ENCODE assay signal across 9 cellular contexts in genomic region chr4:10020106-10020505, GRCh38. TPM values are rescaled to one million over a fixed set of nuclear protein-coding genes. Genes with fewer than 3 reads are reported as not detected.
A peak's percentile ranks its signal among the peaks of the same experiment; 100 is the strongest.
DNase-seq lines count a peak whose midpoint lies in the region; ATAC-seq and TF ChIP-seq lines count a peak whose summit lies in the region.
"Had no signal": no experiment of that assay in that cellular context is flagged by ENCODE, and none has a peak within 500 bp of the region (broad histone marks: within the 10 kb centered on the region; RNA-seq: fewer than 3 reads in every experiment).

No MANE protein-coding gene starts in this region.

- H3K4me3 ChIP-seq in heart right ventricle (peak overlapping the region in 1 of 10 donors; percentile 40), lower lobe of right lung (no peak overlapping the region), tibial nerve (no peak overlapping the region), ovary (no peak overlapping the region)

- H3K9me3 Mint-ChIP-seq in activated naive CD8-positive, alpha-beta T cell treated with anti-CD3 and anti-CD28 coated beads, Interleukin-2, amount 50 U/mL, for 24 hours = no peaks in the 10 kb centered on the region

- H3K27me3 Mint-ChIP-seq in activated naive CD8-positive, alpha-beta T cell treated with anti-CD3 and anti-CD28 coated beads, Interleukin-2, amount 50 U/mL, for 24 hours = peaks cover 2% of the 10 kb centered on the region

- no peaks in the 10 kb centered on the region for H3K36me3 ChIP-seq in heart right ventricle
- no peaks in the 10 kb centered on the region for H3K36me3 ChIP-seq in lower lobe of right lung
- H3K36me3 ChIP-seq in tibial nerve = no peaks in the 10 kb centered on the region
- H3K36me3 ChIP-seq in ovary = no peaks in the 10 kb centered on the region

- H3K27ac Mint-ChIP-seq in activated naive CD8-positive, alpha-beta T cell treated with anti-CD3 and anti-CD28 coated beads, Interleukin-2, amount 50 U/mL, for 24 hours = no peak overlapping the region

- TF ChIP-seq EP300 in tibial nerve (IDR thresholded peaks at IDR 0.05) (no peak), ovary (IDR thresholded peaks at IDR 0.05) (no peak)

- H3K9me3 ChIP-seq in heart right ventricle = no peaks in the 10 kb centered on the region
- no peaks in the 10 kb centered on the region for H3K9me3 ChIP-seq in lower lobe of right lung
- no peaks in the 10 kb centered on the region for H3K9me3 ChIP-seq in tibial nerve
- no peaks in the 10 kb centered on the region for H3K9me3 ChIP-seq in ovary

- no peaks in the 10 kb centered on the region for H3K27me3 ChIP-seq in heart right ventricle
- H3K27me3 ChIP-seq in lower lobe of right lung (ENCODE audit: low read depth) = no peaks in the 10 kb centered on the region
- no peaks in the 10 kb centered on the region for H3K27me3 ChIP-seq in tibial nerve
- no peaks in the 10 kb centered on the region for H3K27me3 ChIP-seq in ovary

- H3K4me1 ChIP-seq in heart right ventricle (peaks cover 11 to 71% (median 45%) of the 10 kb centered on the region in 9 donors), lower lobe of right lung (peaks cover 48% of the 10 kb centered on the region), tibial nerve (peaks cover 0 to 54% (median 13%) of the 10 kb centered on the region in 4 donors), ovary (ENCODE audit: insufficient read depth) (peaks cover 4% of the 10 kb centered on the region)

- no peaks in the 10 kb centered on the region for H3K36me3 Mint-ChIP-seq in activated naive CD8-positive, alpha-beta T cell treated with anti-CD3 and anti-CD28 coated beads, Interleukin-2, amount 50 U/mL, for 24 hours (ENCODE audit: low read depth)

- ATAC-seq in heart right ventricle (no peak), Right ventricle myocardium superior (ENCODE audit: poor library complexity) (no peak), lower lobe of right lung (no peak), GM19467 (IDR thresholded peaks at IDR 0.05; ENCODE audit: unreplicated experiment) (no peak)
- no peak for ATAC-seq in activated naive CD8-positive, alpha-beta T cell treated with anti-CD3 and anti-CD28 coated beads, Interleukin-2, amount 50 U/mL, for 24 hours

- peak overlapping the region; percentile 83 for H3K4me3 Mint-ChIP-seq in activated naive CD8-positive, alpha-beta T cell treated with anti-CD3 and anti-CD28 coated beads, Interleukin-2, amount 50 U/mL, for 24 hours

- no peak for TF ChIP-seq POLR2A in tibial nerve (IDR thresholded peaks at IDR 0.05)
- no peak for TF ChIP-seq POLR2A in ovary (IDR thresholded peaks at IDR 0.05)

- no peak for DNase-seq in heart right ventricle
- no peak for DNase-seq in Right ventricle myocardium superior
- no peak for DNase-seq in activated naive CD8-positive, alpha-beta T cell treated with anti-CD3 and anti-CD28 coated beads, Interleukin-2, amount 50 U/mL, for 24 hours
- DNase-seq in lower lobe of right lung = no peak
- no peak for DNase-seq in tibial nerve (ENCODE audit: low spot score in 2 of 2)
- DNase-seq in GM03348 (ENCODE audit: low spot score) = no peak
- no peak for DNase-seq in ovary
- DNase-seq: NCI-H510A had no signal

- intact Hi-C loops in heart right ventricle (cut with DNase I) (loop anchor here in 4 of 10 donors (2.0 to 10.0 kb wide), 3 partner anchors 43 to 95 kb away; partner anchors contain the start of gene WDR1 (in 2 of the 4)), Right ventricle myocardium superior (cut with DNase I) (no loop called here), lower lobe of right lung (cut with DNase I) (no loop called here), ovary (cut with DNase I) (loop anchor here in 1 of 4 donors (5.0 kb wide), 1 partner anchor 97 kb away; the partner anchor contains the start of gene WDR1)

- TF ChIP-seq CTCF in heart right ventricle (IDR thresholded peaks at IDR 0.05) (no peak), lower lobe of right lung (IDR thresholded peaks at IDR 0.05) (no peak), tibial nerve (IDR thresholded peaks at IDR 0.05) (no peak), ovary (IDR thresholded peaks at IDR 0.05) (no peak)

- peak overlapping the region in 8 of 10 donors; percentile 42 to 93 (median 84) for H3K27ac ChIP-seq in heart right ventricle
- peak overlapping the region; percentile 90 for H3K27ac ChIP-seq in lower lobe of right lung
- H3K27ac ChIP-seq in tibial nerve = peak overlapping the region; percentile 82 to 92 (median 87)
- no peak overlapping the region for H3K27ac ChIP-seq in ovary

- H3K4me1 Mint-ChIP-seq in activated naive CD8-positive, alpha-beta T cell treated with anti-CD3 and anti-CD28 coated beads, Interleukin-2, amount 50 U/mL, for 24 hours = peaks cover 15% of the 10 kb centered on the region

- WGBS in heart right ventricle, 2 donors = 71 to 75% methylated on average over 6 of the region's 6 CpGs
- WGBS in tibial nerve, 2 donors = 84 to 85% methylated on average over 6 of the region's 6 CpGs
- 87 to 93% (median 92%) methylated on average over 6 of the region's 6 CpGs for WGBS in ovary, 3 donors

RNA-seq across cellular contexts. Expression of gene SLC2A9, which starts 1.2 kb away (rescaled TPM):
- total RNA-seq in heart right ventricle (10 to 100 TPM in 2 of 10 donors, 1 to 10 TPM in 8; 3.2 to 10.9 (median 5.8) TPM), Right ventricle myocardium superior (8.8 TPM), lower lobe of right lung (25.2 TPM), tibial nerve (10 to 100 TPM in 1 of 4 donors, 1 to 10 TPM in 3; 2.7 to 10.7 (median 6.0) TPM), ovary (10 to 100 TPM in 1 of 7 donors, 1 to 10 TPM in 6; 1.2 to 10.1 (median 5.0) TPM)
- polyA plus RNA-seq in heart right ventricle (1 to 10 TPM; 3.1 to 3.8 TPM), ovary (1 to 10 TPM; 2.5 TPM)

Comparison
In these comparisons a context has a peak if more than half of its experiments do, and no peak if none do; other contexts are left out.
1. H3K27ac ChIP-seq: peak in heart right ventricle (8 of 10), lower lobe of right lung (single experiment) and tibial nerve (4 of 4); none in ovary (0 of 2).